31 cellular contexts compared by ENCODE assay signal in the genomic region with DNA sequence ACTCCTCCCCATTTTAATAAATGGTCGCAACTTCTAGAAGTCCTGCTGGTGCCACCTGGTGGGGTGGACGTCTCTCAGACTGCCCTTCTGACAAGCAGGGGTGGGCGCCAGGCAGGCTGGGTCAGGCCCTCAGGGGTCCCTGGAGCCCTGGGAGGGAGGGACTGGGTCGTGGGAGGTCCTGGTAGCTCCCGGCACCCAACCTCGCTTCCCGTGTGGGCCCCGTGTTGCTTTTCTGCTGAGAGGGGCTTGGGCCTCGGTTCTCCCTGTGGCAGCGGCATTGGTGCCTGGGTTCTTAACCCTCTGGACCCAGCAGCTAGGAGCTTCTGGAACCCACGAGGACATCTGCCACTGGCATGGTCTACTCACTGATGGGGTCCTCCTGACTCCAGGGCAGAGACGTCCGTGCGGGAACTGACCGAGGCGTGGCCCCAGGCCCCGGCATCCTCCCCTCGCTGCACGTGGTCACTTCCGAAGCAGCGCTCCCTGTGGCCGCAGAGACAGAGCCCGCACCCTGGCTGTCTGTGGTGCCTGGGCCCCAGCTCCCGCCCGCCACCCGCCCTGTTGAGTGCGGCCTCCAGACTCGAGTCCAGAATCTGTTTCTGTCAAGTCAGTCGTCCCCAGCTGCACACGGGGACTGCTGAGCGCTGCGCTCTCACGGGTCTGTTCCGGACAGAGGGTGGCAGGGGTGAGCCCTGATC. TPM values are rescaled to one million over a fixed set of nuclear protein-coding genes. Genes with fewer than 3 reads are reported as not detected.
"Had no signal": no experiment of that assay in that cellular context is flagged by ENCODE, and none has a peak within 500 bp of the region (broad histone marks: within the 10 kb centered on the region; RNA-seq: fewer than 3 reads in every experiment).

No MANE protein-coding gene starts in this region.

- H3K4me2 ChIP-seq: neural progenitor cell, smooth muscle cell had no signal

- H3K36me3 ChIP-seq: neural progenitor cell, prostate gland, uterus had no signal

- H3K27me3 Mint-ChIP-seq: naive B cell; natural killer cell treated with Interleukin-12 subunit alpha and Interleukin-12 subunit beta and Interleukin-15 and Interleukin-18, amount 100 ng/mL, for 72 hours; stimulated activated naive CD8-positive, alpha-beta T cell treated with anti-CD3 and anti-CD28 coated beads, Interleukin-15, amount 100 ng/mL, for 72 hours had no signal

- H3K27me3 ChIP-seq: heart right ventricle, right atrium auricular region, upper lobe of right lung, uterus had no signal

- H3K9ac ChIP-seq: neural progenitor cell had no signal

- H3K36me3 Mint-ChIP-seq: mesothelial cell of epicardium; naive B cell; natural killer cell treated with Interleukin-12 subunit alpha and Interleukin-12 subunit beta and Interleukin-15 and Interleukin-18, amount 100 ng/mL, for 72 hours; neural progenitor cell had no signal

- H3K4me1 Mint-ChIP-seq: mesothelial cell of epicardium; neural progenitor cell; stimulated activated naive CD8-positive, alpha-beta T cell treated with anti-CD3 and anti-CD28 coated beads, Interleukin-15, amount 100 ng/mL, for 72 hours had no signal

- ATAC-seq: stimulated activated naive CD8-positive, alpha-beta T cell treated with anti-CD3 and anti-CD28 coated beads, Interleukin-15, amount 100 ng/mL, for 72 hours had no signal

- H3K27ac ChIP-seq: coronary artery, esophagus squamous epithelium, heart right ventricle, neural progenitor cell, prostate gland, right atrium auricular region, suprapubic skin, transverse colon, upper lobe of right lung, uterus had no signal

- H3K9me3 Mint-ChIP-seq: mesothelial cell of epicardium; natural killer cell treated with Interleukin-12 subunit alpha and Interleukin-12 subunit beta and Interleukin-15 and Interleukin-18, amount 100 ng/mL, for 72 hours; neural progenitor cell; stimulated activated naive CD8-positive, alpha-beta T cell treated with anti-CD3 and anti-CD28 coated beads, Interleukin-15, amount 100 ng/mL, for 72 hours had no signal

- H3K27ac Mint-ChIP-seq: mesothelial cell of epicardium; natural killer cell treated with Interleukin-12 subunit alpha and Interleukin-12 subunit beta and Interleukin-15 and Interleukin-18, amount 100 ng/mL, for 72 hours; neural progenitor cell had no signal

- H3K9me3 ChIP-seq: esophagus squamous epithelium, heart right ventricle, mucosa of descending colon, prostate gland, right atrium auricular region, suprapubic skin, transverse colon, upper lobe of right lung, uterus had no signal

- H3K4me3 ChIP-seq: coronary artery, esophagus squamous epithelium, heart right ventricle, mucosa of descending colon, neural progenitor cell, prostate gland, right atrium auricular region, smooth muscle cell, suprapubic skin, transverse colon, upper lobe of right lung, uterus had no signal

- H2AFZ ChIP-seq: neural progenitor cell had no signal

- H3K4me1 ChIP-seq: esophagus squamous epithelium, heart right ventricle, neural progenitor cell, prostate gland, right atrium auricular region, suprapubic skin, upper lobe of right lung, uterus had no signal

- DNase-seq: dermis blood vessel endothelial cell; effector memory CD4-positive, alpha-beta T cell; erythroblast; esophagus squamous epithelium; foreskin melanocyte; heart right ventricle; hippocampal formation; kidney glomerular epithelial cell; mesenchymal stem cell; naive B cell; nucleus accumbens; stimulated activated CD4-positive, alpha-beta T cell treated with anti-CD3 and anti-CD28 coated beads, Interleukin-12 subunit alpha, Interleukin-12 subunit beta, amount 100 ng/mL, for 4 hours; stimulated activated CD4-positive, alpha-beta T cell treated with anti-CD3 and anti-CD28 coated beads, Interleukin-1b, Interleukin-23, amount 100 ng/mL, for 48 hours; stimulated activated CD4-positive, alpha-beta T cell treated with anti-CD3 and anti-CD28 coated beads, Interleukin-4, amount 100 ng/mL, for 1 hour; stimulated activated CD8-positive, alpha-beta memory T cell treated with anti-CD3 and anti-CD28 coated beads, Interleukin-4, amount 100 ng/mL, for 48 hours; stimulated activated naive CD4-positive, alpha-beta T cell; stimulated activated naive CD8-positive, alpha-beta T cell treated with anti-CD3 and anti-CD28 coated beads, Interleukin-15, amount 100 ng/mL, for 72 hours; transverse colon; upper lobe of right lung had no signal

- H3K4me3 Mint-ChIP-seq: mesothelial cell of epicardium; naive B cell; natural killer cell treated with Interleukin-12 subunit alpha and Interleukin-12 subunit beta and Interleukin-15 and Interleukin-18, amount 100 ng/mL, for 72 hours; neural progenitor cell; stimulated activated naive CD8-positive, alpha-beta T cell treated with anti-CD3 and anti-CD28 coated beads, Interleukin-15, amount 100 ng/mL, for 72 hours had no signal

RNA-seq across cellular contexts. Expression of a gene that starts 6.0 kb away (rescaled TPM):
- total RNA-seq: heart right ventricle; natural killer cell treated with Interleukin-12 subunit alpha and Interleukin-12 subunit beta and Interleukin-15 and Interleukin-18, amount 100 ng/mL, for 72 hours; right atrium auricular region; sciatic nerve; smooth muscle cell; suprapubic skin; upper lobe of right lung had no signal

RNA-seq across cellular contexts. Expression of a gene that starts 46.1 kb away (rescaled TPM):
- total RNA-seq: dermis blood vessel endothelial cell, heart right ventricle, lung microvascular endothelial cell, mucosa of descending colon, right atrium auricular region, sciatic nerve, smooth muscle cell, suprapubic skin, upper lobe of right lung, uterus had no signal
- polyA plus RNA-seq: heart right ventricle had no signal
